In the genomic region with DNA sequence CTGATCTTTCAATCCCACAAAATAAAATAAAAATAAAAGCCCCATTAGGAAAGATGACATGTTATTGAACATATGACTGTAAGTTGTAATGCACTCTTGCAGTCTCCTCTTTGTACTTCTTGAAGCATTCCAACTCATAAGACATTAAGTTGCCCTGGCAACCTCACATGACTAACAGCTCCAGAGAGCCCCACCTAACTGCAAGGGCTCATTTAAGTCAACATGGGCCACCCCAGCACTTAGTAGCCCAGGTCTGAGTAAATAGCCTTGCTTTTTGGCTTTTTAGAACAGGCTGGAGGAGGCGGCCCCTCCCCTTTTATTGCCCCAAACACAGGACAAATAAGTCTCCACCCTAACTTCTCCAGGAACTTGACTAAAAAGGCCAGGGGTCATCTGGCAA, we compare ENCODE assay signal across 1 cellular context.
TF ChIP-seq lines count a peak whose summit lies in the region.

No MANE protein-coding gene starts in this region.

TF ChIP-seq in GM23338, 12 proteins besides CTCF, POLR2A, EP300 and RAD21 (continued from another document):
- TF ChIP-seq, protein P1, sequence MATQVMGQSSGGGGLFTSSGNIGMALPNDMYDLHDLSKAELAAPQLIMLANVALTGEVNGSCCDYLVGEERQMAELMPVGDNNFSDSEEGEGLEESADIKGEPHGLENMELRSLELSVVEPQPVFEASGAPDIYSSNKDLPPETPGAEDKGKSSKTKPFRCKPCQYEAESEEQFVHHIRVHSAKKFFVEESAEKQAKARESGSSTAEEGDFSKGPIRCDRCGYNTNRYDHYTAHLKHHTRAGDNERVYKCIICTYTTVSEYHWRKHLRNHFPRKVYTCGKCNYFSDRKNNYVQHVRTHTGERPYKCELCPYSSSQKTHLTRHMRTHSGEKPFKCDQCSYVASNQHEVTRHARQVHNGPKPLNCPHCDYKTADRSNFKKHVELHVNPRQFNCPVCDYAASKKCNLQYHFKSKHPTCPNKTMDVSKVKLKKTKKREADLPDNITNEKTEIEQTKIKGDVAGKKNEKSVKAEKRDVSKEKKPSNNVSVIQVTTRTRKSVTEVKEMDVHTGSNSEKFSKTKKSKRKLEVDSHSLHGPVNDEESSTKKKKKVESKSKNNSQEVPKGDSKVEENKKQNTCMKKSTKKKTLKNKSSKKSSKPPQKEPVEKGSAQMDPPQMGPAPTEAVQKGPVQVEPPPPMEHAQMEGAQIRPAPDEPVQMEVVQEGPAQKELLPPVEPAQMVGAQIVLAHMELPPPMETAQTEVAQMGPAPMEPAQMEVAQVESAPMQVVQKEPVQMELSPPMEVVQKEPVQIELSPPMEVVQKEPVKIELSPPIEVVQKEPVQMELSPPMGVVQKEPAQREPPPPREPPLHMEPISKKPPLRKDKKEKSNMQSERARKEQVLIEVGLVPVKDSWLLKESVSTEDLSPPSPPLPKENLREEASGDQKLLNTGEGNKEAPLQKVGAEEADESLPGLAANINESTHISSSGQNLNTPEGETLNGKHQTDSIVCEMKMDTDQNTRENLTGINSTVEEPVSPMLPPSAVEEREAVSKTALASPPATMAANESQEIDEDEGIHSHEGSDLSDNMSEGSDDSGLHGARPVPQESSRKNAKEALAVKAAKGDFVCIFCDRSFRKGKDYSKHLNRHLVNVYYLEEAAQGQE (IDR thresholded peaks at IDR 0.05; ENCODE audit: unreplicated experiment) = no peak
- TF ChIP-seq, protein P2, sequence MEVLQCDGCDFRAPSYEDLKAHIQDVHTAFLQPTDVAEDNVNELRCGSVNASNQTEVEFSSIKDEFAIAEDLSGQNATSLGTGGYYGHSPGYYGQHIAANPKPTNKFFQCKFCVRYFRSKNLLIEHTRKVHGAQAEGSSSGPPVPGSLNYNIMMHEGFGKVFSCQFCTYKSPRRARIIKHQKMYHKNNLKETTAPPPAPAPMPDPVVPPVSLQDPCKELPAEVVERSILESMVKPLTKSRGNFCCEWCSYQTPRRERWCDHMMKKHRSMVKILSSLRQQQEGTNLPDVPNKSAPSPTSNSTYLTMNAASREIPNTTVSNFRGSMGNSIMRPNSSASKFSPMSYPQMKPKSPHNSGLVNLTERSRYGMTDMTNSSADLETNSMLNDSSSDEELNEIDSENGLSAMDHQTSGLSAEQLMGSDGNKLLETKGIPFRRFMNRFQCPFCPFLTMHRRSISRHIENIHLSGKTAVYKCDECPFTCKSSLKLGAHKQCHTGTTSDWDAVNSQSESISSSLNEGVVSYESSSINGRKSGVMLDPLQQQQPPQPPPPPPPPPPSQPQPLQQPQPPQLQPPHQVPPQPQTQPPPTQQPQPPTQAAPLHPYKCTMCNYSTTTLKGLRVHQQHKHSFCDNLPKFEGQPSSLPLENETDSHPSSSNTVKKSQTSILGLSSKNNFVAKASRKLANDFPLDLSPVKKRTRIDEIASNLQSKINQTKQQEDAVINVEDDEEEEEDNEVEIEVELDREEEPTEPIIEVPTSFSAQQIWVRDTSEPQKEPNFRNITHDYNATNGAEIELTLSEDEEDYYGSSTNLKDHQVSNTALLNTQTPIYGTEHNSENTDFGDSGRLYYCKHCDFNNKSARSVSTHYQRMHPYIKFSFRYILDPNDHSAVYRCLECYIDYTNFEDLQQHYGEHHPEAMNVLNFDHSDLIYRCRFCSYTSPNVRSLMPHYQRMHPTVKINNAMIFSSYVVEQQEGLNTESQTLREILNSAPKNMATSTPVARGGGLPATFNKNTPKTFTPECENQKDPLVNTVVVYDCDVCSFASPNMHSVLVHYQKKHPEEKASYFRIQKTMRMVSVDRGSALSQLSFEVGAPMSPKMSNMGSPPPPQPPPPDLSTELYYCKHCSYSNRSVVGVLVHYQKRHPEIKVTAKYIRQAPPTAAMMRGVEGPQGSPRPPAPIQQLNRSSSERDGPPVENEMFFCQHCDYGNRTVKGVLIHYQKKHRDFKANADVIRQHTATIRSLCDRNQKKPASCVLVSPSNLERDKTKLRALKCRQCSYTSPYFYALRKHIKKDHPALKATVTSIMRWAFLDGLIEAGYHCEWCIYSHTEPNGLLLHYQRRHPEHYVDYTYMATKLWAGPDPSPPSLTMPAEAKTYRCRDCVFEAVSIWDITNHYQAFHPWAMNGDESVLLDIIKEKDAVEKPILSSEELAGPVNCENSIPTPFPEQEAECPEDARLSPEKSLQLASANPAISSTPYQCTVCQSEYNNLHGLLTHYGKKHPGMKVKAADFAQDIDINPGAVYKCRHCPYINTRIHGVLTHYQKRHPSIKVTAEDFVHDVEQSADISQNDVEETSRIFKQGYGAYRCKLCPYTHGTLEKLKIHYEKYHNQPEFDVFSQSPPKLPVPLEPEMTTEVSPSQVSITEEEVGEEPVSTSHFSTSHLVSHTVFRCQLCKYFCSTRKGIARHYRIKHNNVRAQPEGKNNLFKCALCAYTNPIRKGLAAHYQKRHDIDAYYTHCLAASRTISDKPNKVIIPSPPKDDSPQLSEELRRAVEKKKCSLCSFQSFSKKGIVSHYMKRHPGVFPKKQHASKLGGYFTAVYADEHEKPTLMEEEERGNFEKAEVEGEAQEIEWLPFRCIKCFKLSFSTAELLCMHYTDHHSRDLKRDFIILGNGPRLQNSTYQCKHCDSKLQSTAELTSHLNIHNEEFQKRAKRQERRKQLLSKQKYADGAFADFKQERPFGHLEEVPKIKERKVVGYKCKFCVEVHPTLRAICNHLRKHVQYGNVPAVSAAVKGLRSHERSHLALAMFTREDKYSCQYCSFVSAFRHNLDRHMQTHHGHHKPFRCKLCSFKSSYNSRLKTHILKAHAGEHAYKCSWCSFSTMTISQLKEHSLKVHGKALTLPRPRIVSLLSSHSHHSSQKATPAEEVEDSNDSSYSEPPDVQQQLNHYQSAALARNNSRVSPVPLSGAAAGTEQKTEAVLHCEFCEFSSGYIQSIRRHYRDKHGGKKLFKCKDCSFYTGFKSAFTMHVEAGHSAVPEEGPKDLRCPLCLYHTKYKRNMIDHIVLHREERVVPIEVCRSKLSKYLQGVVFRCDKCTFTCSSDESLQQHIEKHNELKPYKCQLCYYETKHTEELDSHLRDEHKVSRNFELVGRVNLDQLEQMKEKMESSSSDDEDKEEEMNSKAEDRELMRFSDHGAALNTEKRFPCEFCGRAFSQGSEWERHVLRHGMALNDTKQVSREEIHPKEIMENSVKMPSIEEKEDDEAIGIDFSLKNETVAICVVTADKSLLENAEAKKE (CRISPR knock-in tag; IDR thresholded peaks at IDR 0.05) = no peak
- TF ChIP-seq JUNB (IDR thresholded peaks at IDR 0.05; ENCODE audit: unreplicated experiment) (no peak), STAT1 (IDR thresholded peaks at IDR 0.05; ENCODE audit: unreplicated experiment) (no peak), CREB1 (CRISPR knock-in tag; IDR thresholded peaks at IDR 0.05; ENCODE audit: low read depth) (no peak), ZNF331 (CRISPR knock-in tag; IDR thresholded peaks at IDR 0.05; ENCODE audit: low read depth) (no peak), NANOG (IDR thresholded peaks at IDR 0.05; ENCODE audit: borderline replicate concordance) (no peak)
- TF ChIP-seq, protein P3, sequence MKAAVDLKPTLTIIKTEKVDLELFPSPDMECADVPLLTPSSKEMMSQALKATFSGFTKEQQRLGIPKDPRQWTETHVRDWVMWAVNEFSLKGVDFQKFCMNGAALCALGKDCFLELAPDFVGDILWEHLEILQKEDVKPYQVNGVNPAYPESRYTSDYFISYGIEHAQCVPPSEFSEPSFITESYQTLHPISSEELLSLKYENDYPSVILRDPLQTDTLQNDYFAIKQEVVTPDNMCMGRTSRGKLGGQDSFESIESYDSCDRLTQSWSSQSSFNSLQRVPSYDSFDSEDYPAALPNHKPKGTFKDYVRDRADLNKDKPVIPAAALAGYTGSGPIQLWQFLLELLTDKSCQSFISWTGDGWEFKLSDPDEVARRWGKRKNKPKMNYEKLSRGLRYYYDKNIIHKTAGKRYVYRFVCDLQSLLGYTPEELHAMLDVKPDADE (IDR thresholded peaks at IDR 0.05) = no peak
